Comparison of ENCODE assay signal across 8 cellular contexts in genomic region chr16:58487566-58488351, GRCh38. TPM values are rescaled to one million over a fixed set of nuclear protein-coding genes. Genes with fewer than 3 reads are reported as not detected.
DNase-seq lines count a peak whose midpoint lies in the region; ATAC-seq and TF ChIP-seq lines count a peak whose summit lies in the region.

No MANE protein-coding gene starts in this region.

- no peaks in the 10 kb centered on the region for H3K9me3 Mint-ChIP-seq in type B pancreatic cell

- peak; percentile 87 for ATAC-seq in GM19452 (IDR thresholded peaks at IDR 0.05; ENCODE audit: unreplicated experiment)

- no peak overlapping the region for H3K27ac ChIP-seq in SJCRH30

- DNase-seq in C1 segment of cervical spinal cord (lab: John Stamatoyannopoulos, UW) (peak in 12 of 14 donors; percentile 18 to 79 (median 57)), Kasumi-1 (lab: John Stamatoyannopoulos, UW) (peak; percentile 71 to 79), SJCRH30 (peak; percentile 88 to 93), glomerular visceral epithelial cell (ENCODE audit: extremely low spot score) (peak; percentile 77), posterior cingulate gyrus (peak; percentile 76 to 98 (median 86)), type B pancreatic cell (ENCODE audit: extremely low spot score, unreplicated experiment) (peak; percentile 90)
- peak; percentile 70 for DNase-seq in activated naive CD4-positive, alpha-beta T cell treated with Interleukin-2 at 50 U/mL for 16 hours

- no peaks in the 10 kb centered on the region for H3K36me3 Mint-ChIP-seq in type B pancreatic cell

- H3K27me3 Mint-ChIP-seq in type B pancreatic cell, result peaks cover 4% of the 10 kb centered on the region

- peaks cover 10% of the 10 kb centered on the region for H3K4me1 ChIP-seq in SJCRH30

- H3K4me3 ChIP-seq in SJCRH30, result no peak overlapping the region

- no peaks in the 10 kb centered on the region for H3K36me3 ChIP-seq in SJCRH30

- peaks cover 10% of the 10 kb centered on the region for H3K4me1 Mint-ChIP-seq in type B pancreatic cell (ENCODE audit: unreplicated experiment)

- H3K27me3 ChIP-seq in SJCRH30, result peaks cover 6% of the 10 kb centered on the region

- H3K4me3 Mint-ChIP-seq in type B pancreatic cell, result no peak overlapping the region

- no peak overlapping the region for H3K27ac Mint-ChIP-seq in type B pancreatic cell

- intact Hi-C loops in posterior cingulate gyrus (cut with DNase I), result loop anchor here (2.0 to 10.0 kb wide), 2 partner anchors 151 to 463 kb away; partner anchors contain the start of gene MMP15

- H3K9me3 ChIP-seq in SJCRH30 (replicated peaks), result no peaks in the 10 kb centered on the region

- peak; percentile 98 for TF ChIP-seq CTCF in type B pancreatic cell (conservative IDR thresholded peaks at IDR 0.05)

RNA-seq across cellular contexts. Expression of gene NDRG4, which starts 12.2 kb away (rescaled TPM):
- 8.7 and 9.0 TPM in 2 replicates for total RNA-seq in SJCRH30 (2014; rRNA removed; shearing (Covaris generic))
- total RNA-seq in type B pancreatic cell (ENCODE audit: low replicate concordance), result 23.7 and 42.9 TPM in 2 replicates

RNA-seq across cellular contexts. Expression of gene SETD6, which starts 27.6 kb away (rescaled TPM):
- total RNA-seq in SJCRH30 (2014; rRNA removed; shearing (Covaris generic)), result 0.23 and 0.26 TPM in 2 replicates
- total RNA-seq in type B pancreatic cell (ENCODE audit: low replicate concordance), result 32.6 and 36.5 TPM in 2 replicates

Comparison
In these comparisons a context has a peak if more than half of its experiments do, and no peak if none do; other contexts are left out.
1. RNA of gene SETD6, which starts 27.6 kb away (total RNA-seq): 32.6 to 36.5 TPM in type B pancreatic cell; 0.23 to 0.26 TPM in SJCRH30; every median in the first group is over 10 times any median in the second.
2. Peak in every context shown above with its lines, with median percentiles within 50 percentile points of each other: DNase-seq.